In the genomic region with DNA sequence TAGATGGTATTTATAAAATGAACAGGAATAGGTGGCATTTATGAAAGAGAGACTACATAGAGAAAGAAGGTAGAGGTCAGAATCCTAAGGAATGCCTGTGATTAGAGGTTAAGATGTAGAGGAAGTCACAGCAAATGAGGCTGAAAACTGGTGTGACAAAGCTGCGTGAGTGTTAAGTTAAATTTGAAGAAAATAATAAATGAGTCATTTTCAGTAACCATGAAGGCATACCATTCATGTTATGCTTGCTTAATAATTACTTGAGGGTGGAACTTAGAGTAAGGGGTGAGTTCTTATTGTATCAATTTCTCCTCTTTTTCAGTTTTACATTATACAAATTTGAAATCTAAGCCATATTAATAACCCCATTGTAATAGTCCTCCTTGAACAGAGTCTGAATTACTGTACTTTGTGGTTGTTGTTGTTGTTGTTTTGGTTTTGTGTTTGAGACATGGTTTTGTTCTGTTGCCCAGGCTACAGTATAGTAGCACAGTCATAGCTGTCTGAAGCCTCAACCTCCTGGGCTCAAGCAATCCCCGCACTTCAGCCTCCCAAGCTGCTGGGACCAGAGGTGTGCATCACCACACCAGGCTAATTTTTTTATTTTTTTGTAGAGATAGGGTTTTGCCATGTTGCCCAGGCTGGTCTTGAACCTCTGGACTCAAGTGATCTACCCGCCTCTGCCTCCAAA, we compare ENCODE assay signal across 16 cellular contexts.
"Had no signal": no experiment of that assay in that cellular context is flagged by ENCODE, and none has a peak within 500 bp of the region (broad histone marks: within the 10 kb centered on the region; RNA-seq: fewer than 3 reads in every experiment).

No MANE protein-coding gene starts in this region.

- DNase-seq: activated CD4-positive, alpha-beta T cell treated with anti-CD3 and anti-CD28 coated beads for 1 hour; activated CD4-positive, alpha-beta T cell treated with anti-CD3 and anti-CD28 coated beads, Interleukin-2, amount 50 U/mL, for 48 hours; activated gamma-delta T cell; activated naive CD8-positive, alpha-beta T cell treated with anti-CD3 and anti-CD28 coated beads for 36 hours; activated T-cell treated with anti-CD3 and anti-CD28 coated beads, Interleukin-2, amount 50 U/mL, for 4 hours; left cardiac atrium; natural killer cell; right lobe of liver; spleen; stimulated activated CD4-positive, alpha-beta T cell treated with anti-CD3 and anti-CD28 coated beads, Interleukin-1b, Interleukin-23, amount 100 ng/mL, for 48 hours; T-helper 9 cell; tibial artery; uterus had no signal

- H3K27ac ChIP-seq: cardiac muscle cell, gastroesophageal sphincter, prostate gland, right lobe of liver, spleen, tibial artery, uterus had no signal

- H3K27me3 ChIP-seq: cardiac muscle cell, gastroesophageal sphincter, right lobe of liver, spleen, tibial artery, uterus had no signal

- H3K36me3 ChIP-seq: cardiac muscle cell, gastroesophageal sphincter, prostate gland, right lobe of liver, spleen, tibial artery, uterus had no signal

- H3K4me1 ChIP-seq: gastroesophageal sphincter, prostate gland, right lobe of liver, spleen, tibial artery, uterus had no signal

- H3K9me3 ChIP-seq: gastroesophageal sphincter, prostate gland, right lobe of liver, uterus had no signal

- H3K4me3 ChIP-seq: cardiac muscle cell, gastroesophageal sphincter, prostate gland, right lobe of liver, spleen, tibial artery, uterus had no signal
